Comparison of ENCODE assay signal across 20 cellular contexts in genomic region chr7:19114591-19114855, GRCh38. TPM values are rescaled to one million over a fixed set of nuclear protein-coding genes. Genes with fewer than 3 reads are reported as not detected.
DNase-seq lines count a peak whose midpoint lies in the region; FAIRE-seq and TF ChIP-seq lines count a peak whose summit lies in the region.
"Had no signal": no experiment of that assay in that cellular context is flagged by ENCODE, and none has a peak within 500 bp of the region (broad histone marks: within the 10 kb centered on the region; RNA-seq: fewer than 3 reads in every experiment).

No MANE protein-coding gene starts in this region.

- peaks cover 6% of the 10 kb centered on the region for H3K4me1 Mint-ChIP-seq in MCF 10A (ENCODE audit: insufficient read depth, unreplicated experiment)
- peaks cover 4% of the 10 kb centered on the region for H3K4me1 Mint-ChIP-seq in activated T-cell treated with anti-CD3 and anti-CD28 coated beads, Interleukin-2, amount 50 U/mL, for 24 hours (ENCODE audit: low read depth)

- intact Hi-C loops in MCF 10A (cut with micrococcal nuclease) (loop anchor here (2.0 to 10.0 kb wide), 2 partner anchors 54 to 360 kb away; no protein-coding TSS in a partner anchor), posterior cingulate gyrus (cut with DNase I) (no loop called here)

- WGBS in mesodermal cell (ENCODE audit: insufficient coverage in 2 of 2), 2 experiments: no CpG with 5 or more reads among the region's 1 CpG

- TF ChIP-seq CTCF in MCF 10A (IDR thresholded peaks at IDR 0.05; ENCODE audit: unreplicated experiment): no peak

- no peaks in the 10 kb centered on the region for H3K36me3 ChIP-seq in mesodermal cell (ENCODE audit: control insufficient read depth, insufficient read depth, low read length)
- H3K36me3 ChIP-seq: heart right ventricle, right atrium auricular region, upper lobe of right lung had no signal

- H3K9me3 Mint-ChIP-seq in MCF 10A (ENCODE audit: unreplicated experiment): no peaks in the 10 kb centered on the region
- H3K9me3 Mint-ChIP-seq in activated T-cell treated with anti-CD3 and anti-CD28 coated beads, Interleukin-2, amount 50 U/mL, for 24 hours: peaks cover 3% of the 10 kb centered on the region

- H3K36me3 Mint-ChIP-seq in MCF 10A (ENCODE audit: insufficient read depth, unreplicated experiment): peaks cover 39% of the 10 kb centered on the region
- no peaks in the 10 kb centered on the region for H3K36me3 Mint-ChIP-seq in activated T-cell treated with anti-CD3 and anti-CD28 coated beads, Interleukin-2, amount 50 U/mL, for 24 hours (ENCODE audit: low read depth)

- peak overlapping the region; percentile 97 for H3K4me3 Mint-ChIP-seq in MCF 10A (ENCODE audit: unreplicated experiment)
- no peak overlapping the region for H3K4me3 Mint-ChIP-seq in activated T-cell treated with anti-CD3 and anti-CD28 coated beads, Interleukin-2, amount 50 U/mL, for 24 hours
- H3K4me3 Mint-ChIP-seq: activated CD8-positive, alpha-beta T cell treated with anti-CD3 and anti-CD28 coated beads, Interleukin-2, amount 10 ng/mL, durations not matched to agents 7 days and 5 days had no signal

- H3K9me3 ChIP-seq in mesodermal cell (ENCODE audit: control insufficient read depth, low read length): no peaks in the 10 kb centered on the region
- H3K9me3 ChIP-seq: heart right ventricle, right atrium auricular region, upper lobe of right lung had no signal

- DNase-seq in A172 (ENCODE audit: low spot score) (peak; percentile 23), HTR-8/SVneo (ENCODE audit: insufficient read length, low spot score) (peak; percentile 8), MCF 10A (ENCODE audit: unreplicated experiment) (no peak), germinal center (ENCODE audit: low spot score) (no peak), posterior cingulate gyrus (no peak)
- no peak for DNase-seq in activated T-cell treated with anti-CD3 and anti-CD28 coated beads, Interleukin-2, amount 50 U/mL, for 24 hours
- DNase-seq in activated CD4-positive, alpha-beta T cell treated with anti-CD3 and anti-CD28 coated beads for 1 hour: no peak
- DNase-seq: activated CD8-positive, alpha-beta T cell treated with anti-CD3 and anti-CD28 coated beads, Interleukin-2, amount 10 ng/mL, durations not matched to agents 7 days and 5 days; activated gamma-delta T cell; GOT3; heart right ventricle; NCI-H1092 treated with DMSO at 0.1 percent for 48 hours; stimulated activated CD4-positive, alpha-beta T cell treated with anti-CD3 and anti-CD28 coated beads, Interleukin-2, amount 100 ng/mL, for 48 hours; upper lobe of right lung had no signal

- H3K4me3 ChIP-seq in mesodermal cell (ENCODE audit: extremely low read depth, insufficient read depth, low read length, poor library complexity, severe bottlenecking): peak overlapping the region; percentile 9
- H3K4me3 ChIP-seq: right atrium auricular region, upper lobe of right lung had no signal

- BruUV-seq in MCF 10A (replicated peaks; lab: Mats Ljungman, UMichigan): no TSS peak

- CTCF ChIA-PET in MCF 10A (lab: Yijun Ruan, JAX): interaction anchor here (1.0 to 1.9 kb wide), 3 partner anchors 223 to 762 kb away, joined by 4 to 9 read pairs (median 6); no protein-coding TSS in a partner anchor

- no peaks in the 10 kb centered on the region for H3K27me3 Mint-ChIP-seq in MCF 10A (ENCODE audit: insufficient read depth, unreplicated experiment)
- peaks cover 83% of the 10 kb centered on the region for H3K27me3 Mint-ChIP-seq in activated T-cell treated with anti-CD3 and anti-CD28 coated beads, Interleukin-2, amount 50 U/mL, for 24 hours

- no peak overlapping the region for H3K27ac ChIP-seq in mesodermal cell (ENCODE audit: low read depth, low read length, severe bottlenecking)
- H3K27ac ChIP-seq: heart right ventricle, right atrium auricular region, upper lobe of right lung had no signal

- H3K27ac Mint-ChIP-seq in MCF 10A (ENCODE audit: low read depth, unreplicated experiment): peak overlapping the region; percentile 78
- H3K27ac Mint-ChIP-seq in activated T-cell treated with anti-CD3 and anti-CD28 coated beads, Interleukin-2, amount 50 U/mL, for 24 hours: no peak overlapping the region
- H3K27ac Mint-ChIP-seq: activated CD8-positive, alpha-beta T cell treated with anti-CD3 and anti-CD28 coated beads, Interleukin-2, amount 10 ng/mL, durations not matched to agents 7 days and 5 days had no signal

- no peak for FAIRE-seq in HTR-8/SVneo (lab: Jason Lieb, UNC)
- FAIRE-seq: A204.1, endometrium had no signal

- peaks cover 12% of the 10 kb centered on the region for H3K4me1 ChIP-seq in mesodermal cell (ENCODE audit: control insufficient read depth, insufficient read depth, low read length, poor library complexity, severe bottlenecking)
- H3K4me1 ChIP-seq: upper lobe of right lung had no signal

- POLR2A ChIA-PET in MCF 10A (lab: Yijun Ruan, JAX): interaction anchor here (0.7 to 4.6 kb wide), 11 partner anchors 10 to 446 kb away, joined by 3 to 49 read pairs (median 4); no protein-coding TSS in a partner anchor

RNA-seq across cellular contexts. Expression of gene TWIST1, which starts 2.9 kb away (rescaled TPM):
- total RNA-seq in A172 (2014; rRNA removed; shearing (Covaris generic)): 15.6 and 20.9 TPM in 2 replicates
- 16.1 and 18.9 TPM in 2 replicates for total RNA-seq in MCF 10A (2022)
- polyA plus RNA-seq in mesodermal cell (2013, experiment 1 of 2): 19.1 TPM
- 17.5 TPM for polyA plus RNA-seq in mesodermal cell (2013, experiment 2 of 2)
- total RNA-seq: activated CD8-positive, alpha-beta T cell treated with anti-CD3 and anti-CD28 coated beads, Interleukin-2, amount 10 ng/mL, durations not matched to agents 7 days and 5 days; upper lobe of right lung had no signal

RNA-seq across cellular contexts. Expression of gene FERD3L, which starts 30.7 kb away (rescaled TPM):
- total RNA-seq in A172 (2014; rRNA removed; shearing (Covaris generic)): not detected in 2 replicates
- total RNA-seq in MCF 10A (2022): not detected in 2 replicates
- not detected for polyA plus RNA-seq in mesodermal cell (2013, experiment 1 of 2)
- polyA plus RNA-seq in mesodermal cell (2013, experiment 2 of 2): not detected
- total RNA-seq: activated CD8-positive, alpha-beta T cell treated with anti-CD3 and anti-CD28 coated beads, Interleukin-2, amount 10 ng/mL, durations not matched to agents 7 days and 5 days; cardiac septum; heart right ventricle; myocyte; right atrium auricular region; upper lobe of right lung had no signal

Comparison
In these comparisons a context has a peak if more than half of its experiments do, and no peak if none do; other contexts are left out.
1. DNase-seq: peak in A172 (single experiment) and HTR-8/SVneo (single experiment); none in MCF 10A (single experiment), activated T-cell treated with anti-CD3 and anti-CD28 coated beads, Interleukin-2, amount 50 U/mL, for 24 hours (single experiment), germinal center (single experiment), activated CD4-positive, alpha-beta T cell treated with anti-CD3 and anti-CD28 coated beads for 1 hour (single experiment) and posterior cingulate gyrus (0 of 10).